In the genomic region with DNA sequence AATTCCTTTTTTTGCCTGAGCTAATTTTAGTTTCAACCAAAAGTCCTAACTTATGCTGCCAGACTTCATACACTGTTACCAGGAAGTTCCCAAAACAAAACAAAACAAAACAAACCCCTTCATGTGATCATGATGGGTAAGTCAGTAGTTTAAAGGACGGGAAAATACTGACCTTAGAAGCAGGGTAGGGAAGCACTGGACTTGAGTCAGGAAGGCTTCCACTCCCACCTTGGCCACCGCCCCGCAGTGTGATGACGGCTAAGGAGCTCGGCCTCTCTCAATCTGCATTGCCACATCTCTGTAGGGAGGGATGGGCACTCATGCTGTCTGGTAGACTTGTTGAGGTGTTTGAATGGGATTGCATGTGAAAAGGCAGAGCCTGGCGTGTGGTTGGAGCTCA, we compare ENCODE assay signal across 17 cellular contexts. TPM values are rescaled to one million over a fixed set of nuclear protein-coding genes. Genes with fewer than 3 reads are reported as not detected.
DNase-seq lines count a peak whose midpoint lies in the region; ATAC-seq and TF ChIP-seq lines count a peak whose summit lies in the region.
"Had no signal": no experiment of that assay in that cellular context is flagged by ENCODE, and none has a peak within 500 bp of the region (broad histone marks: within the 10 kb centered on the region; RNA-seq: fewer than 3 reads in every experiment).

No MANE protein-coding gene starts in this region.

- no peak overlapping the region for H4K91ac ChIP-seq in trophoblast cell (ENCODE audit: low read depth, low read length)

- H3K4me2 ChIP-seq in trophoblast cell (ENCODE audit: low read length) = no peak overlapping the region

- H3K4ac ChIP-seq in trophoblast cell (ENCODE audit: low read depth, low read length) = no peak overlapping the region

- no peak overlapping the region for H3K9ac ChIP-seq in trophoblast cell (ENCODE audit: low read length)

- no peaks in the 10 kb centered on the region for H3K79me2 ChIP-seq in trophoblast cell (ENCODE audit: control insufficient read depth, insufficient read depth, low read length, poor library complexity)

- H2AK5ac ChIP-seq in trophoblast cell (ENCODE audit: low read length) = no peak overlapping the region

- no peak overlapping the region for H3K4me3 Mint-ChIP-seq in Calu3 (ENCODE audit: low read depth, unreplicated experiment)
- H3K4me3 Mint-ChIP-seq: T-helper 1 cell treated with Interleukin-12 subunit alpha and Interleukin-12 subunit beta and Interleukin-4 antibody, amounts not matched to agents 30 μg/mL and 1 μg/mL, for 36 hours had no signal

- H3K4me1 ChIP-seq in trophoblast cell (ENCODE audit: control insufficient read depth in 1 of 2, insufficient read depth in 2 of 2, low read length in 2 of 2) = no peaks in the 10 kb centered on the region

- peak; percentile 29 for DNase-seq in Calu3
- DNase-seq in RPMI7951 (ENCODE audit: low read depth) = peak; percentile 17
- peak; percentile 84 for DNase-seq in fibroblast of villous mesenchyme (ENCODE audit: low read depth)
- peak; percentile 83 to 85 for DNase-seq in trophoblast cell
- no peak for DNase-seq in ureter (ENCODE audit: low spot score)
- DNase-seq in SHP77 (lab: John Stamatoyannopoulos, UW) = no peak
- DNase-seq: activated CD4-positive, alpha-beta T cell treated with anti-CD3 and anti-CD28 coated beads, Interleukin-2, amount 50 U/mL, for 4 hours; activated effector memory CD4-positive, alpha-beta T cell treated with Interleukin-2 at 50 U/mL for 16 hours; C1 segment of cervical spinal cord; midbrain; posterior cingulate gyrus; stimulated activated CD4-positive, alpha-beta T cell treated with anti-CD3 and anti-CD28 coated beads, Interleukin-2, amount 100 ng/mL, for 24 hours had no signal

- H3K36me3 ChIP-seq in trophoblast cell (ENCODE audit: control insufficient read depth in 1 of 2, insufficient read depth in 2 of 2, low read length in 2 of 2) = no peaks in the 10 kb centered on the region

- no peaks in the 10 kb centered on the region for H3K79me1 ChIP-seq in trophoblast cell (ENCODE audit: low read length)

- no peak overlapping the region for H3K27ac Mint-ChIP-seq in Calu3 (ENCODE audit: unreplicated experiment)
- H3K27ac Mint-ChIP-seq: T-helper 1 cell treated with Interleukin-12 subunit alpha and Interleukin-12 subunit beta and Interleukin-4 antibody, amounts not matched to agents 30 μg/mL and 1 μg/mL, for 36 hours had no signal

- H2AFZ ChIP-seq in trophoblast cell (ENCODE audit: insufficient read depth, low read length, poor library complexity) = no peak overlapping the region

- BruUV-seq in Calu3 (replicated peaks; lab: Mats Ljungman, UMichigan) = no TSS peak

- no peak overlapping the region for H3K23ac ChIP-seq in trophoblast cell (ENCODE audit: low read length)

- H3K9me3 Mint-ChIP-seq in Calu3 (ENCODE audit: low read depth, unreplicated experiment) = no peaks in the 10 kb centered on the region
- H3K9me3 Mint-ChIP-seq: T-helper 1 cell treated with Interleukin-12 subunit alpha and Interleukin-12 subunit beta and Interleukin-4 antibody, amounts not matched to agents 30 μg/mL and 1 μg/mL, for 36 hours had no signal

- no peak overlapping the region for H3K14ac ChIP-seq in trophoblast cell (ENCODE audit: low read length)

- H2BK120ac ChIP-seq in trophoblast cell (ENCODE audit: insufficient read depth, low read length, poor library complexity) = no peak overlapping the region

- H3K36me3 Mint-ChIP-seq in Calu3 (ENCODE audit: insufficient read depth, unreplicated experiment) = no peaks in the 10 kb centered on the region

- WGBS in trophoblast cell (ENCODE audit: extremely low coverage, insufficient coverage, insufficient read length) = no CpG with 5 or more reads among the region's 6 CpGs

- intact Hi-C loops in Calu3 (cut with micrococcal nuclease; ENCODE audit: unreplicated experiment) = no loop called here

- CTCF ChIA-PET in Calu3 (lab: Charles Lee) = interaction anchor here (0.8 to 1.5 kb wide), 4 partner anchors 10 to 39 kb away, joined by 3 to 10 read pairs (median 4); a partner anchor contains a TSS

- no peak overlapping the region for H2BK12ac ChIP-seq in trophoblast cell (ENCODE audit: low read length)

- no peak overlapping the region for H3K18ac ChIP-seq in trophoblast cell (ENCODE audit: low read length)

- no peaks in the 10 kb centered on the region for H3K27me3 Mint-ChIP-seq in Calu3 (ENCODE audit: unreplicated experiment)

- no peak for TF ChIP-seq CTCF in Calu3 (IDR thresholded peaks at IDR 0.05; ENCODE audit: unreplicated experiment)
- TF ChIP-seq CTCF in fibroblast of villous mesenchyme (IDR thresholded peaks at IDR 0.05; ENCODE audit: insufficient read depth, low read depth, low read length) = no peak

- no peak for ATAC-seq in GM18519 (IDR thresholded peaks at IDR 0.05; ENCODE audit: low FRiP score, unreplicated experiment)
- no peak for ATAC-seq in HG03045 (IDR thresholded peaks at IDR 0.05; ENCODE audit: unreplicated experiment)
- ATAC-seq: HCT116 had no signal

- no peak overlapping the region for H3K27ac ChIP-seq in trophoblast cell (ENCODE audit: low read depth, low read length)

- no peak overlapping the region for H2BK5ac ChIP-seq in trophoblast cell (ENCODE audit: low read depth, low read length, poor library complexity)

- no peaks in the 10 kb centered on the region for H3K4me1 Mint-ChIP-seq in Calu3 (ENCODE audit: low read depth, unreplicated experiment)

- no peak overlapping the region for H4K8ac ChIP-seq in trophoblast cell (ENCODE audit: low read depth, low read length)

- H4K12ac ChIP-seq in trophoblast cell (ENCODE audit: low read depth, low read length) = no peak overlapping the region

- H3K4me3 ChIP-seq in fibroblast of villous mesenchyme (ENCODE audit: low read depth, low read length) (no peak overlapping the region), trophoblast cell (ENCODE audit: low read depth, low read length) (no peak overlapping the region)

- no peaks in the 10 kb centered on the region for H3K27me3 ChIP-seq in trophoblast cell (ENCODE audit: insufficient read depth, low read length)

- no peaks in the 10 kb centered on the region for H3K9me3 ChIP-seq in trophoblast cell (ENCODE audit: insufficient read depth, low read depth, low read length)

RNA-seq across cellular contexts. Expression of a gene that starts 7.0 kb away (rescaled TPM):
- 14.3 and 20.2 TPM in 2 replicates for total RNA-seq in Calu3 (2022)
- total RNA-seq in RPMI7951 (2014; rRNA removed; shearing (Covaris generic)) = 0.12 and 0.59 TPM in 2 replicates
- 0.43 and 0.64 TPM in 2 replicates for total RNA-seq in fibroblast of villous mesenchyme
- polyA plus RNA-seq in trophoblast cell (2013) = 0.47 and 0.49 TPM in 2 replicates
- total RNA-seq in ureter = 1.3 TPM

RNA-seq across cellular contexts. Expression of a gene that starts 10.1 kb away (rescaled TPM):
- 64.6 and 72.6 TPM in 2 replicates for total RNA-seq in Calu3 (2022)
- total RNA-seq in RPMI7951 (2014; rRNA removed; shearing (Covaris generic)) = 26.9 and 27.4 TPM in 2 replicates
- 24.2 and 26.4 TPM in 2 replicates for total RNA-seq in fibroblast of villous mesenchyme
- polyA plus RNA-seq in trophoblast cell (2013) = 15.2 and 16.0 TPM in 2 replicates
- 30.8 TPM for total RNA-seq in ureter

RNA-seq across cellular contexts. Expression of a gene that starts 15.9 kb away (rescaled TPM):
- not detected in 2 replicates for total RNA-seq in Calu3 (2022)
- not detected in 2 replicates for total RNA-seq in RPMI7951 (2014; rRNA removed; shearing (Covaris generic))
- total RNA-seq in fibroblast of villous mesenchyme = not detected in 2 replicates
- not detected in 2 replicates for polyA plus RNA-seq in trophoblast cell (2013)
- not detected for total RNA-seq in ureter
- total RNA-seq: MCF 10A had no signal

RNA-seq across cellular contexts. Expression of a gene that starts 30.3 kb away (rescaled TPM):
- total RNA-seq in Calu3 (2022) (25.2 and 27.6 TPM in 2 replicates), fibroblast of villous mesenchyme (4.5 and 4.7 TPM in 2 replicates), ureter (2.6 TPM)
- 13.9 and 20.8 TPM in 2 replicates for total RNA-seq in RPMI7951 (2014; rRNA removed; shearing (Covaris generic))
- 1.7 and 1.9 TPM in 2 replicates for polyA plus RNA-seq in trophoblast cell (2013)

RNA-seq across cellular contexts. Expression of a gene that starts 32.1 kb away (rescaled TPM):
- total RNA-seq in Calu3 (2022) (0.19 and 0.64 TPM in 2 replicates), fibroblast of villous mesenchyme (not detected in 2 replicates), ureter (not detected)
- total RNA-seq in RPMI7951 (2014; rRNA removed; shearing (Covaris generic)) = not detected in 2 replicates
- not detected in 2 replicates for polyA plus RNA-seq in trophoblast cell (2013)
- total RNA-seq: MCF 10A had no signal

Comparison
In these comparisons a context has a peak if more than half of its experiments do, and no peak if none do; other contexts are left out.
1. DNase-seq: peak in Calu3 (single experiment), RPMI7951 (single experiment), fibroblast of villous mesenchyme (single experiment) and trophoblast cell (2 of 2); none in ureter (single experiment) and SHP77 (0 of 2).